24 cellular contexts compared by ENCODE assay signal in genomic region chr18:74679006-74679678, GRCh38.
DNase-seq lines count a peak whose midpoint lies in the region; ATAC-seq and TF ChIP-seq lines count a peak whose summit lies in the region.
"Had no signal": no experiment of that assay in that cellular context is flagged by ENCODE, and none has a peak within 500 bp of the region (broad histone marks: within the 10 kb centered on the region; RNA-seq: fewer than 3 reads in every experiment).

No MANE protein-coding gene starts in this region.

- H3K9ac ChIP-seq in SK-N-SH = no peak overlapping the region

- H4K20me1 ChIP-seq in SK-N-SH (ENCODE audit: insufficient read depth) = no peaks in the 10 kb centered on the region

- no peak overlapping the region for H3K27ac ChIP-seq in SK-N-SH (ENCODE audit: low read depth in 2 of 2, low read length in 1 of 2)
- H3K27ac ChIP-seq in psoas muscle = no peak overlapping the region
- H3K27ac ChIP-seq: epithelial cell of prostate, foreskin keratinocyte, lower lobe of right lung, skin epidermis, tibial nerve had no signal

- no peaks in the 10 kb centered on the region for H3K9me2 ChIP-seq in SK-N-SH

- no peak for TF ChIP-seq CTCF in GM06990 (IDR thresholded peaks at IDR 0.05; ENCODE audit: insufficient read depth, low read length, poor library complexity, severe bottlenecking)
- TF ChIP-seq CTCF in SK-N-SH (IDR thresholded peaks at IDR 0.05) = no peak
- no peak for TF ChIP-seq CTCF in psoas muscle (IDR thresholded peaks at IDR 0.05)

- TF ChIP-seq EP300 in SK-N-SH (IDR thresholded peaks at IDR 0.05; ENCODE audit: borderline replicate concordance in 1 of 2, low read depth in 1 of 2, low read length in 1 of 2) = no peak

- peaks cover 6% of the 10 kb centered on the region; the same call in 1 of the 2 replicates for H3K9me3 ChIP-seq in SK-N-SH
- peaks cover 7% of the 10 kb centered on the region for H3K9me3 ChIP-seq in psoas muscle

- intact Hi-C loops in psoas muscle (cut with DNase I) = loop anchor here in 1 of 2 donors (10.0 kb wide), 1 partner anchor 56 kb away; no protein-coding TSS in a partner anchor

- TF ChIP-seq RAD21 in SK-N-SH (IDR thresholded peaks at IDR 0.05; ENCODE audit: low read length) = no peak

- 84% methylated on average over 6 of the region's 6 CpGs for WGBS in SK-N-SH (ENCODE audit: low lambda C conversion rate)
- WGBS in psoas muscle, 3 donors = 78 to 89% (median 78%) methylated on average over 6 of the region's 6 CpGs

- H3F3A ChIP-seq in SK-N-SH (replicated peaks; ENCODE audit: insufficient read depth) = peaks cover 7% of the 10 kb centered on the region

- CTCF ChIA-PET in SK-N-SH (lab: Yijun Ruan, JAX) = interaction anchor here (0.7 kb wide), 1 partner anchor 1147 kb away, joined by 3 read pairs; no protein-coding TSS in a partner anchor

- H2AFZ ChIP-seq in SK-N-SH (ENCODE audit: low read depth) = no peak overlapping the region

- no peaks in the 10 kb centered on the region for H3K79me2 ChIP-seq in SK-N-SH (ENCODE audit: insufficient read depth)

- DNase-seq in GM06990 (ENCODE audit: extremely low read depth, insufficient read length) (peak; percentile 54), SK-N-SH (no peak), glomerular visceral epithelial cell (ENCODE audit: extremely low spot score) (no peak), psoas muscle (no peak)
- DNase-seq: activated CD4-positive, alpha-beta T cell treated with anti-CD3 and anti-CD28 coated beads, Interleukin-2, amount 10 ng/mL, durations not matched to agents 7 days and 5 days; activated naive CD4-positive, alpha-beta T cell treated with anti-CD3 and anti-CD28 coated beads for 36 hours; aorta; central memory CD4-positive, alpha-beta T cell; foreskin keratinocyte; kidney; lower lobe of right lung; NCI-H1694; NCI-H774; OCI-M1; SIG-M5; stimulated activated CD4-positive, alpha-beta T cell treated with anti-CD3 and anti-CD28 coated beads, Interleukin-2, amount 100 ng/mL, for 24 hours; stimulated activated naive CD8-positive, alpha-beta T cell treated with anti-CD3 and anti-CD28 coated beads, Interleukin-15, amount 100 ng/mL, for 72 hours had no signal

- H3K4me1 ChIP-seq in SK-N-SH (ENCODE audit: control insufficient read depth in 1 of 2, insufficient read depth in 2 of 2, low read depth in 1 of 2, low read length in 1 of 2) (peaks cover 11 to 12% of the 10 kb centered on the region in 2 experiments; a peak in 2 of 4 replicates), psoas muscle (no peaks in the 10 kb centered on the region)
- H3K4me1 ChIP-seq: lower lobe of right lung had no signal

- POLR2A ChIA-PET in SK-N-SH (lab: Yijun Ruan, JAX) = no interaction called here

- no peaks in the 10 kb centered on the region for H3K27me3 ChIP-seq in GM06990 (replicated peaks; ENCODE audit: control insufficient read depth, insufficient read depth, low read length)
- no peaks in the 10 kb centered on the region for H3K27me3 ChIP-seq in SK-N-SH (ENCODE audit: insufficient read depth)
- no peaks in the 10 kb centered on the region for H3K27me3 ChIP-seq in psoas muscle (ENCODE audit: insufficient read depth in 3 of 3, low read length in 2 of 3)
- H3K27me3 ChIP-seq: foreskin keratinocyte, tibial nerve had no signal

- no peak overlapping the region for H3K4me2 ChIP-seq in SK-N-SH

- H3K36me3 ChIP-seq in GM06990 (ENCODE audit: control insufficient read depth, insufficient read depth, low read length) = no peaks in the 10 kb centered on the region
- peaks cover 0 to 19% of the 10 kb centered on the region in 2 experiments for H3K36me3 ChIP-seq in SK-N-SH (replicated peaks in 1 of 2; ENCODE audit: control insufficient read depth in 1 of 2, insufficient read depth in 2 of 2, low read length in 1 of 2)
- no peaks in the 10 kb centered on the region for H3K36me3 ChIP-seq in psoas muscle (ENCODE audit: insufficient read depth in 1 of 2, low read depth in 1 of 2)
- H3K36me3 ChIP-seq: lower lobe of right lung had no signal

- peak; percentile 78 for ATAC-seq in GM18520 (IDR thresholded peaks at IDR 0.05; ENCODE audit: unreplicated experiment)
- peak; percentile 51 for ATAC-seq in GM21515 (IDR thresholded peaks at IDR 0.05; ENCODE audit: unreplicated experiment)
- peak; percentile 75 for ATAC-seq in HG03175 (IDR thresholded peaks at IDR 0.05; ENCODE audit: unreplicated experiment)
- no peak for ATAC-seq in GM19324 (IDR thresholded peaks at IDR 0.05; ENCODE audit: low FRiP score, unreplicated experiment)
- no peak for ATAC-seq in psoas muscle
- ATAC-seq: foreskin keratinocyte; lower lobe of right lung; stimulated activated naive CD8-positive, alpha-beta T cell treated with anti-CD3 and anti-CD28 coated beads, Interleukin-15, amount 100 ng/mL, for 72 hours had no signal

- H3K4me3 ChIP-seq in GM06990 (replicated peaks; ENCODE audit: low read depth, low read length) (no peak overlapping the region), SK-N-SH (ENCODE audit: low read depth in 2 of 2, low read length in 1 of 2) (no peak overlapping the region), psoas muscle (no peak overlapping the region)
- H3K4me3 ChIP-seq: lower lobe of right lung, skin epidermis, tibial nerve had no signal

TF ChIP-seq in SK-N-SH, 30 proteins besides CTCF, POLR2A, EP300 and RAD21:
- TF ChIP-seq JUND (IDR thresholded peaks at IDR 0.05) = no peak
- TF ChIP-seq REST (IDR thresholded peaks at IDR 0.05; ENCODE audit: low read depth, low read length) = no peak
- TF ChIP-seq RXRA (IDR thresholded peaks at IDR 0.05; ENCODE audit: borderline replicate concordance, low read depth) = no peak
- TF ChIP-seq NFIC (IDR thresholded peaks at IDR 0.05; ENCODE audit: borderline replicate concordance) = no peak

Comparison
In these comparisons a context has a peak if more than half of its experiments do, and no peak if none do; other contexts are left out.
1. ATAC-seq: peak in GM18520 (single experiment), GM21515 (single experiment) and HG03175 (single experiment); none in GM19324 (single experiment) and psoas muscle (0 of 4).